Comparison of ENCODE assay signal across 8 cellular contexts in genomic region chr2:101823347-101823791, GRCh38.
DNase-seq lines count a peak whose midpoint lies in the region; ATAC-seq, FAIRE-seq and TF ChIP-seq lines count a peak whose summit lies in the region.

No MANE protein-coding gene starts in this region.

- peak; percentile 88 for ATAC-seq in effector memory CD8-positive, alpha-beta T cell (replicated peaks)
- peak; percentile 76 for ATAC-seq in stimulated activated naive CD8-positive, alpha-beta T cell treated with anti-CD3 and anti-CD28 coated beads, Interleukin-15, Interleukin-2, amounts not matched to agents 100 U/mL and 50 U/mL, for 24 hours

- H3K4me1 Mint-ChIP-seq in Caco-2 (ENCODE audit: low read depth, unreplicated experiment): peaks cover 48% of the 10 kb centered on the region
- H3K4me1 Mint-ChIP-seq in activated CD4-positive, alpha-beta memory T cell treated with anti-CD3 and anti-CD28 coated beads, Interleukin-2, amount 10 ng/mL, durations not matched to agents 7 days and 5 days: peaks cover 50% of the 10 kb centered on the region
- H3K4me1 Mint-ChIP-seq in effector memory CD8-positive, alpha-beta T cell (ENCODE audit: low read depth in 2 of 2): peaks cover 36 to 51% of the 10 kb centered on the region in 2 donors

- CTCF ChIA-PET in Caco-2 (lab: Charles Lee): no interaction called here
- CTCF ChIA-PET in activated CD4-positive, alpha-beta memory T cell treated with anti-CD3 and anti-CD28 coated beads, Interleukin-2, amount 10 ng/mL, durations not matched to agents 7 days and 5 days (lab: Charles Lee): interaction anchor here (0.8 to 3.0 kb wide), 14 partner anchors 8 to 481 kb away, joined by 3 to 11 read pairs (median 4); partner anchors contain the start of gene RFX8

- no peaks in the 10 kb centered on the region; the same call in 1 of the 2 replicates for H3K36me3 ChIP-seq in Caco-2 (ENCODE audit: control insufficient read depth, insufficient read depth, low read length)

- H3K9me3 ChIP-seq in Caco-2: no peaks in the 10 kb centered on the region

- TF ChIP-seq POLR2A in H54 (IDR thresholded peaks at IDR 0.05; ENCODE audit: low read depth, low read length): no peak

- peak; percentile 30 for FAIRE-seq in H54 (lab: Jason Lieb, UNC)

- peak; percentile 54 to 83 for TF ChIP-seq CTCF in Caco-2 (IDR thresholded peaks at IDR 0.05; ENCODE audit: insufficient read depth in 1 of 2, low read depth in 1 of 2, low read length in 1 of 2, severe bottlenecking in 1 of 2, unreplicated experiment in 1 of 2)

- H3K27me3 Mint-ChIP-seq in Caco-2 (ENCODE audit: insufficient read depth, unreplicated experiment): no peaks in the 10 kb centered on the region
- no peaks in the 10 kb centered on the region for H3K27me3 Mint-ChIP-seq in activated CD4-positive, alpha-beta memory T cell treated with anti-CD3 and anti-CD28 coated beads, Interleukin-2, amount 10 ng/mL, durations not matched to agents 7 days and 5 days
- no peaks in the 10 kb centered on the region for H3K27me3 Mint-ChIP-seq in effector memory CD8-positive, alpha-beta T cell

- H3K4me3 Mint-ChIP-seq in Caco-2 (ENCODE audit: unreplicated experiment): no peak overlapping the region
- H3K4me3 Mint-ChIP-seq in activated CD4-positive, alpha-beta memory T cell treated with anti-CD3 and anti-CD28 coated beads, Interleukin-2, amount 10 ng/mL, durations not matched to agents 7 days and 5 days: peak overlapping the region; percentile 14
- peak overlapping the region; percentile 31 to 34 for H3K4me3 Mint-ChIP-seq in effector memory CD8-positive, alpha-beta T cell

- DNase-seq in Caco-2: peak; percentile 60 to 70
- DNase-seq in H54 (ENCODE audit: insufficient read length, low spot score): no peak
- peak; percentile 12 for DNase-seq in NCI-H2227 treated with DMSO at 0.1 percent for 48 hours (lab: John Stamatoyannopoulos, UW)
- peak; percentile 73 for DNase-seq in activated CD4-positive, alpha-beta memory T cell treated with anti-CD3 and anti-CD28 coated beads, Interleukin-2, amount 10 ng/mL, durations not matched to agents 7 days and 5 days
- peak; percentile 64 to 74 (median 66) for DNase-seq in effector memory CD8-positive, alpha-beta T cell
- DNase-seq in myocyte (ENCODE audit: low read depth): peak; percentile 57
- DNase-seq in stimulated activated naive CD8-positive, alpha-beta T cell treated with anti-CD3 and anti-CD28 coated beads, Interleukin-15, Interleukin-2, amounts not matched to agents 100 U/mL and 50 U/mL, for 24 hours: peak; percentile 75
- DNase-seq in COLO829 (ENCODE audit: low spot score): no peak

- H3K4me3 ChIP-seq in Caco-2 (ENCODE audit: low read depth, low read length): no peak overlapping the region

- H3K36me3 Mint-ChIP-seq in Caco-2 (ENCODE audit: insufficient read depth, unreplicated experiment): peaks cover 44% of the 10 kb centered on the region
- peaks cover 17% of the 10 kb centered on the region for H3K36me3 Mint-ChIP-seq in activated CD4-positive, alpha-beta memory T cell treated with anti-CD3 and anti-CD28 coated beads, Interleukin-2, amount 10 ng/mL, durations not matched to agents 7 days and 5 days (ENCODE audit: low read depth)
- H3K36me3 Mint-ChIP-seq in effector memory CD8-positive, alpha-beta T cell (ENCODE audit: insufficient read depth): peaks cover 6% of the 10 kb centered on the region

- no peak overlapping the region for H3K27ac Mint-ChIP-seq in Caco-2 (ENCODE audit: unreplicated experiment)
- H3K27ac Mint-ChIP-seq in activated CD4-positive, alpha-beta memory T cell treated with anti-CD3 and anti-CD28 coated beads, Interleukin-2, amount 10 ng/mL, durations not matched to agents 7 days and 5 days: no peak overlapping the region
- H3K27ac Mint-ChIP-seq in effector memory CD8-positive, alpha-beta T cell: peak overlapping the region; percentile 61 to 91

- no peaks in the 10 kb centered on the region for H3K27me3 ChIP-seq in Caco-2 (replicated peaks; ENCODE audit: control insufficient read depth, insufficient read depth, low read length)

- POLR2A ChIA-PET in Caco-2 (lab: Charles Lee): no interaction called here
- POLR2A ChIA-PET in activated CD4-positive, alpha-beta memory T cell treated with anti-CD3 and anti-CD28 coated beads, Interleukin-2, amount 10 ng/mL, durations not matched to agents 7 days and 5 days (lab: Charles Lee): interaction anchor here (1.5 to 1.7 kb wide), 2 partner anchors 8 to 127 kb away, joined by 4 to 7 read pairs; no protein-coding TSS in a partner anchor

- no peaks in the 10 kb centered on the region for H3K9me3 Mint-ChIP-seq in Caco-2 (ENCODE audit: unreplicated experiment)
- H3K9me3 Mint-ChIP-seq in activated CD4-positive, alpha-beta memory T cell treated with anti-CD3 and anti-CD28 coated beads, Interleukin-2, amount 10 ng/mL, durations not matched to agents 7 days and 5 days: no peaks in the 10 kb centered on the region
- no peaks in the 10 kb centered on the region for H3K9me3 Mint-ChIP-seq in effector memory CD8-positive, alpha-beta T cell

- no TSS peak for BruUV-seq in Caco-2 (replicated peaks; lab: Mats Ljungman, UMichigan)

- intact Hi-C loops in Caco-2 (cut with micrococcal nuclease; ENCODE audit: unreplicated experiment): no loop called here

- peaks cover 47% of the 10 kb centered on the region for H3K4me1 ChIP-seq in Caco-2

Comparison
In these comparisons a context has a peak if more than half of its experiments do, and no peak if none do; other contexts are left out.
1. DNase-seq: peak in Caco-2 (2 of 2), NCI-H2227 treated with DMSO at 0.1 percent for 48 hours (single experiment), activated CD4-positive, alpha-beta memory T cell treated with anti-CD3 and anti-CD28 coated beads, Interleukin-2, amount 10 ng/mL, durations not matched to agents 7 days and 5 days (single experiment), effector memory CD8-positive, alpha-beta T cell (3 of 3), myocyte (single experiment) and stimulated activated naive CD8-positive, alpha-beta T cell treated with anti-CD3 and anti-CD28 coated beads, Interleukin-15, Interleukin-2, amounts not matched to agents 100 U/mL and 50 U/mL, for 24 hours (single experiment); none in H54 (single experiment) and COLO829 (single experiment).
2. H3K27ac Mint-ChIP-seq: peak in effector memory CD8-positive, alpha-beta T cell (2 of 2); none in Caco-2 (single experiment) and activated CD4-positive, alpha-beta memory T cell treated with anti-CD3 and anti-CD28 coated beads, Interleukin-2, amount 10 ng/mL, durations not matched to agents 7 days and 5 days (single experiment).